In genomic region chr10:110488944-110489343, GRCh38 we compare ENCODE assay signal across 1 cellular context.
TF ChIP-seq lines count a peak whose summit lies in the region.

No MANE protein-coding gene starts in this region.

TF ChIP-seq in A549, 52 proteins besides CTCF, POLR2A, EP300 and RAD21 (continued from another document):
- TF ChIP-seq BCL3 (IDR thresholded peaks at IDR 0.05) = no peak
- no peak for TF ChIP-seq CBX8 (IDR thresholded peaks at IDR 0.05)
- no peak for TF ChIP-seq NPAS2 (CRISPR knock-in tag; IDR thresholded peaks at IDR 0.05; ENCODE audit: borderline replicate concordance)
- TF ChIP-seq RARB (CRISPR knock-in tag; IDR thresholded peaks at IDR 0.05) = no peak
- TF ChIP-seq TFCP2L1 (CRISPR knock-in tag; IDR thresholded peaks at IDR 0.05) = no peak
- TF ChIP-seq HES2 (IDR thresholded peaks at IDR 0.05) = no peak
- no peak for TF ChIP-seq EHF (CRISPR knock-in tag; IDR thresholded peaks at IDR 0.05)
- TF ChIP-seq PBX3 (IDR thresholded peaks at IDR 0.05) = no peak
- TF ChIP-seq MAZ (IDR thresholded peaks at IDR 0.05; ENCODE audit: borderline replicate concordance, low read depth, low read length) = no peak
